9 cellular contexts compared by ENCODE assay signal in genomic region chr6:20688710-20689500, GRCh38.
DNase-seq lines count a peak whose midpoint lies in the region; ATAC-seq and TF ChIP-seq lines count a peak whose summit lies in the region.
"Had no signal": no experiment of that assay in that cellular context is flagged by ENCODE, and none has a peak within 500 bp of the region (broad histone marks: within the 10 kb centered on the region; RNA-seq: fewer than 3 reads in every experiment).

No MANE protein-coding gene starts in this region.

- no peaks in the 10 kb centered on the region for H3K27me3 ChIP-seq in CD8-positive, alpha-beta memory T cell (ENCODE audit: insufficient read depth, low read length, poor library complexity, severe bottlenecking)
- no peaks in the 10 kb centered on the region for H3K27me3 ChIP-seq in RWPE2 (ENCODE audit: insufficient read depth, poor library complexity, severe bottlenecking)
- H3K27me3 ChIP-seq in effector memory CD4-positive, alpha-beta T cell (replicated peaks; ENCODE audit: control insufficient read depth, insufficient read depth, low read length, poor library complexity, severe bottlenecking), result no peaks in the 10 kb centered on the region

- ATAC-seq in GM19372 (IDR thresholded peaks at IDR 0.05; ENCODE audit: low read depth, unreplicated experiment) (peak; percentile 93), HG03139 (IDR thresholded peaks at IDR 0.05; ENCODE audit: unreplicated experiment) (peak; percentile 86), RWPE2 (ENCODE audit: low read depth) (peak; percentile 40; the same call in 2 of the 3 replicates)

- peaks cover 25% of the 10 kb centered on the region for H3K4me1 ChIP-seq in CD8-positive, alpha-beta memory T cell (ENCODE audit: insufficient read depth, low read length)
- peaks cover 10% of the 10 kb centered on the region for H3K4me1 ChIP-seq in RWPE2 (ENCODE audit: insufficient read depth, poor library complexity, severe bottlenecking)
- H3K4me1 ChIP-seq in effector memory CD4-positive, alpha-beta T cell (ENCODE audit: control insufficient read depth, insufficient read depth, low read length, poor library complexity, severe bottlenecking), result peaks cover 7% of the 10 kb centered on the region

- no peak overlapping the region for H3K27ac ChIP-seq in CD8-positive, alpha-beta memory T cell (ENCODE audit: low read depth, low read length)
- H3K27ac ChIP-seq in RWPE2 (ENCODE audit: poor library complexity, severe bottlenecking), result no peak overlapping the region
- H3K27ac ChIP-seq in effector memory CD4-positive, alpha-beta T cell (ENCODE audit: insufficient read depth, low read length, poor library complexity, severe bottlenecking), result no peak overlapping the region

- H3K27ac Mint-ChIP-seq in CD8-positive, alpha-beta memory T cell, result peak overlapping the region in 5 of 8 donors; percentile 2 to 56 (median 52)
- H3K27ac Mint-ChIP-seq in osteocyte (ENCODE audit: unreplicated experiment), result peak overlapping the region; percentile 74

- no peaks in the 10 kb centered on the region for H3K36me3 ChIP-seq in CD8-positive, alpha-beta memory T cell (ENCODE audit: insufficient read depth, low read length)
- no peaks in the 10 kb centered on the region for H3K36me3 ChIP-seq in RWPE2 (ENCODE audit: low read depth)
- H3K36me3 ChIP-seq in effector memory CD4-positive, alpha-beta T cell (ENCODE audit: control insufficient read depth, insufficient read depth, low read length), result no peaks in the 10 kb centered on the region

- no peaks in the 10 kb centered on the region for H3K9me3 ChIP-seq in CD8-positive, alpha-beta memory T cell (ENCODE audit: low read length)
- H3K9me3 ChIP-seq in RWPE2 (ENCODE audit: severe bottlenecking), result no peaks in the 10 kb centered on the region
- H3K9me3 ChIP-seq in effector memory CD4-positive, alpha-beta T cell (ENCODE audit: control insufficient read depth, low read length), result no peaks in the 10 kb centered on the region

- CTCF ChIA-PET in CD8-positive, alpha-beta memory T cell (lab: Charles Lee), result no interaction called here

- POLR2A ChIA-PET in CD8-positive, alpha-beta memory T cell (lab: Charles Lee), result no interaction called here

- peak in 2 of 5 donors; percentile 3 to 11 for DNase-seq in CD8-positive, alpha-beta memory T cell
- no peak for DNase-seq in RWPE2 (ENCODE audit: low spot score)
- DNase-seq in osteocyte (ENCODE audit: extremely low spot score, unreplicated experiment), result no peak
- DNase-seq in GM19238 (ENCODE audit: insufficient read length, low spot score), result no peak
- no peak for DNase-seq in NCI-H1930 (lab: John Stamatoyannopoulos, UW)
- no peak for DNase-seq in effector memory CD4-positive, alpha-beta T cell

- H3K4me3 ChIP-seq in CD8-positive, alpha-beta memory T cell (ENCODE audit: low read length), result peak overlapping the region; percentile 26
- H3K4me3 ChIP-seq in RWPE2 (ENCODE audit: severe bottlenecking), result no peak overlapping the region
- no peak overlapping the region for H3K4me3 ChIP-seq in effector memory CD4-positive, alpha-beta T cell (ENCODE audit: insufficient read depth, low read depth, low read length, poor library complexity, severe bottlenecking)

- H3K4me3 Mint-ChIP-seq in CD8-positive, alpha-beta memory T cell, result peak overlapping the region in 5 of 7 donors; percentile 15 to 30 (median 27)
- no peak overlapping the region for H3K4me3 Mint-ChIP-seq in osteocyte (ENCODE audit: unreplicated experiment)

- peaks cover 0 to 9% (median 7%) of the 10 kb centered on the region in 3 donors for H3K36me3 Mint-ChIP-seq in CD8-positive, alpha-beta memory T cell
- H3K36me3 Mint-ChIP-seq in osteocyte (ENCODE audit: unreplicated experiment), result peaks cover 6% of the 10 kb centered on the region

- no peaks in the 10 kb centered on the region for H3K9me3 Mint-ChIP-seq in CD8-positive, alpha-beta memory T cell
- peaks cover 11% of the 10 kb centered on the region for H3K9me3 Mint-ChIP-seq in osteocyte (ENCODE audit: unreplicated experiment)

- H3K4me1 Mint-ChIP-seq in CD8-positive, alpha-beta memory T cell, result peaks cover 41 to 59% (median 42%) of the 10 kb centered on the region in 3 donors
- peaks cover 29% of the 10 kb centered on the region for H3K4me1 Mint-ChIP-seq in osteocyte (ENCODE audit: unreplicated experiment)

- TF ChIP-seq CTCF in RWPE2 (IDR thresholded peaks at IDR 0.05; ENCODE audit: poor library complexity, severe bottlenecking) (no peak), osteocyte (IDR thresholded peaks at IDR 0.05) (no peak)

- H3K27me3 Mint-ChIP-seq in CD8-positive, alpha-beta memory T cell, result no peaks in the 10 kb centered on the region
- H3K27me3 Mint-ChIP-seq in osteocyte (ENCODE audit: unreplicated experiment), result no peaks in the 10 kb centered on the region
- H3K27me3 Mint-ChIP-seq: brain had no signal

Comparison
In these comparisons a context has a peak if more than half of its experiments do, and no peak if none do; other contexts are left out.
1. ATAC-seq: peak in every context shown above with its lines; median percentile 93 in GM19372; 86 in HG03139; 40 in RWPE2.